Comparison of ENCODE assay signal across 36 cellular contexts in the genomic region with DNA sequence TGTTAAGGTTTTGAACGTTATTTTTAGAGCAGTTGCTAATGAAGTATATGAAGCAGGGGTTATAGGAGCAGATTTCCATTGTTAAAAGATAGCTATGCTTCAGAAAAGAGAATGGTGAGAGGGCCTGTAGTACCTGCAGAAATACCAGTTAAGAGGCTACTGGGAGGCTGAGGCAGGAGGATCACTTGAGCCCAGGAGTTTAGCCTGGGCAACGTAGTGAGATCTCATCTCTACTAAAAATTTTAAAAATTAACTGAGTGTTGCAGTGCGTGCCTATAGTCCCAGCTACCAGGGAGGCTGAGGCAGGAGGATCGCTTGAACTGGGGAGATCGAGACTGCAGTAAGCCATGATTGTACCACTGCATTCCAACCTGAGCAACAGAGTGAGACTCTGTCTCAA.
"Had no signal": no experiment of that assay in that cellular context is flagged by ENCODE, and none has a peak within 500 bp of the region (broad histone marks: within the 10 kb centered on the region; RNA-seq: fewer than 3 reads in every experiment).

No MANE protein-coding gene starts in this region.

- H3K27me3 ChIP-seq: ascending aorta, cardiac muscle cell had no signal

- H3K27ac Mint-ChIP-seq: activated CD4-positive, alpha-beta memory T cell treated with anti-CD3 and anti-CD28 coated beads, Interleukin-2, amount 10 ng/mL, durations not matched to agents 7 days and 5 days; activated CD4-positive, alpha-beta T cell treated with anti-CD3 and anti-CD28 coated beads for 36 hours; activated CD4-positive, alpha-beta T cell treated with anti-CD3 and anti-CD28 coated beads, Interleukin-2, amount 10 ng/mL, durations not matched to agents 7 days and 5 days; activated CD8-positive, alpha-beta memory T cell treated with anti-CD3 and anti-CD28 coated beads, Interleukin-2, amount 10 ng/mL, durations not matched to agents 7 days and 5 days; activated CD8-positive, alpha-beta T cell treated with anti-CD3 and anti-CD28 coated beads, Interleukin-2, amount 10 ng/mL, durations not matched to agents 7 days and 5 days; activated naive CD4-positive, alpha-beta T cell treated with anti-CD3 and anti-CD28 coated beads, Interleukin-2, amount 10 ng/mL, durations not matched to agents 7 days and 5 days; activated naive CD8-positive, alpha-beta T cell; activated naive CD8-positive, alpha-beta T cell treated with anti-CD3 and anti-CD28 coated beads, Interleukin-2, amount 10 ng/mL, durations not matched to agents 7 days and 5 days; activated naive CD8-positive, alpha-beta T cell treated with anti-CD3 and anti-CD28 coated beads, Interleukin-2, amount 50 U/mL, for 24 hours; activated T-cell treated with anti-CD3 and anti-CD28 coated beads, Interleukin-2, amount 50 U/mL, for 24 hours; activated T-helper 2 cell treated with anti-CD3 and anti-CD28 coated beads, Interferon-gamma antibody, Interleukin-2, Interleukin-4, amounts not matched to agents 10 μg/mL and 5 μg/mL and 100 μg/mL, durations not matched to agents 14 hours and 24 hours and 36 hours; brain; T-helper 1 cell treated with Interleukin-12 subunit alpha and Interleukin-12 subunit beta and Interleukin-4 antibody, amounts not matched to agents 30 μg/mL and 1 μg/mL, for 36 hours; T-helper 2 cell treated with Interferon-gamma antibody and Interleukin-4, amounts not matched to agents 5 μg/mL and 100 μg/mL, for 36 hours had no signal

- H3K4me1 ChIP-seq: ascending aorta had no signal

- H3K27me3 Mint-ChIP-seq: activated CD4-positive, alpha-beta memory T cell treated with anti-CD3 and anti-CD28 coated beads, Interleukin-2, amount 10 ng/mL, durations not matched to agents 7 days and 5 days; activated CD4-positive, alpha-beta T cell treated with anti-CD3 and anti-CD28 coated beads for 36 hours; activated CD4-positive, alpha-beta T cell treated with anti-CD3 and anti-CD28 coated beads, Interleukin-2, amount 10 ng/mL, durations not matched to agents 7 days and 5 days; activated CD8-positive, alpha-beta memory T cell treated with anti-CD3 and anti-CD28 coated beads, Interleukin-2, amount 10 ng/mL, durations not matched to agents 7 days and 5 days; activated naive CD4-positive, alpha-beta T cell treated with anti-CD3 and anti-CD28 coated beads, Interleukin-2, amount 10 ng/mL, durations not matched to agents 7 days and 5 days; activated naive CD4-positive, alpha-beta T cell treated with anti-CD3 and anti-CD28 coated beads, Interleukin-2, amount 50 U/mL, for 24 hours; activated naive CD8-positive, alpha-beta T cell; activated naive CD8-positive, alpha-beta T cell treated with anti-CD3 and anti-CD28 coated beads, Interleukin-2, amount 10 ng/mL, durations not matched to agents 7 days and 5 days; activated naive CD8-positive, alpha-beta T cell treated with anti-CD3 and anti-CD28 coated beads, Interleukin-2, amount 50 U/mL, for 24 hours; activated T-cell treated with anti-CD3 and anti-CD28 coated beads, Interleukin-2, amount 50 U/mL, for 24 hours; brain; central memory CD8-positive, alpha-beta T cell had no signal

- H3K4me3 ChIP-seq: ascending aorta, cardiac muscle cell had no signal

- DNase-seq: activated CD4-positive, alpha-beta memory T cell treated with anti-CD3 and anti-CD28 coated beads, Interleukin-2, amount 10 ng/mL, durations not matched to agents 7 days and 5 days; activated CD4-positive, alpha-beta T cell treated with anti-CD3 and anti-CD28 coated beads for 1 hour; activated CD4-positive, alpha-beta T cell treated with anti-CD3 and anti-CD28 coated beads for 36 hours; activated CD4-positive, alpha-beta T cell treated with anti-CD3 and anti-CD28 coated beads for 48 hours; activated CD4-positive, alpha-beta T cell treated with anti-CD3 and anti-CD28 coated beads, Interleukin-2, amount 10 ng/mL, durations not matched to agents 7 days and 5 days; activated CD4-positive, CD25-positive, alpha-beta regulatory T cell; activated CD8-positive, alpha-beta memory T cell treated with anti-CD3 and anti-CD28 coated beads for 24 hours; activated CD8-positive, alpha-beta memory T cell treated with anti-CD3 and anti-CD28 coated beads, Interleukin-2, amount 10 ng/mL, durations not matched to agents 7 days and 5 days; activated CD8-positive, alpha-beta memory T cell treated with anti-CD3 and anti-CD28 coated beads, Interleukin-2, amount 50 U/mL, for 48 hours; activated CD8-positive, alpha-beta T cell treated with anti-CD3 and anti-CD28 coated beads, Interleukin-2, amount 10 ng/mL, durations not matched to agents 7 days and 5 days; activated effector memory CD4-positive, alpha-beta T cell treated with Interleukin-2 at 50 U/mL for 16 hours; activated gamma-delta T cell; activated naive CD4-positive, alpha-beta T cell treated with anti-CD3 and anti-CD28 coated beads, Interleukin-2, amount 10 ng/mL, durations not matched to agents 7 days and 5 days; activated naive CD4-positive, alpha-beta T cell treated with Interleukin-2 at 50 U/mL for 16 hours; activated naive CD8-positive, alpha-beta T cell treated with anti-CD3 and anti-CD28 coated beads, Interleukin-2, amount 10 ng/mL, durations not matched to agents 7 days and 5 days; activated naive CD8-positive, alpha-beta T cell treated with anti-CD3 and anti-CD28 coated beads, Interleukin-2, amount 50 U/mL, for 24 hours; activated T-cell treated with anti-CD3 and anti-CD28 coated beads, Interleukin-2, amount 50 U/mL, for 24 hours; activated T-cell treated with anti-CD3 and anti-CD28 coated beads, Interleukin-2, amount 50 U/mL, for 48 hours; amygdala; anterior cingulate cortex; caudate nucleus; cerebellar nuclear complex; T-helper 1 cell; T-helper 2 cell; T-helper 9 cell had no signal

- H3K27ac ChIP-seq: ascending aorta, cardiac muscle cell, VCaP had no signal

- ATAC-seq: activated CD4-positive, alpha-beta T cell treated with anti-CD3 and anti-CD28 coated beads for 36 hours; activated CD4-positive, CD25-positive, alpha-beta regulatory T cell treated with anti-CD3 and anti-CD28 coated beads, Interleukin-2, amount 50 U/mL, for 24 hours; activated CD8-positive, alpha-beta memory T cell treated with anti-CD3 and anti-CD28 coated beads, Interleukin-2, amount 10 ng/mL, durations not matched to agents 7 days and 5 days; activated CD8-positive, alpha-beta T cell treated with anti-CD3 and anti-CD28 coated beads, Interleukin-2, amount 10 ng/mL, durations not matched to agents 7 days and 5 days; activated naive CD8-positive, alpha-beta T cell treated with anti-CD3 and anti-CD28 coated beads, Interleukin-2, amount 50 U/mL, for 24 hours had no signal

- H3K4me3 Mint-ChIP-seq: activated CD4-positive, alpha-beta memory T cell treated with anti-CD3 and anti-CD28 coated beads, Interleukin-2, amount 10 ng/mL, durations not matched to agents 7 days and 5 days; activated CD4-positive, alpha-beta T cell treated with anti-CD3 and anti-CD28 coated beads for 36 hours; activated CD4-positive, alpha-beta T cell treated with anti-CD3 and anti-CD28 coated beads, Interleukin-2, amount 10 ng/mL, durations not matched to agents 7 days and 5 days; activated CD8-positive, alpha-beta memory T cell treated with anti-CD3 and anti-CD28 coated beads, Interleukin-2, amount 10 ng/mL, durations not matched to agents 7 days and 5 days; activated CD8-positive, alpha-beta T cell treated with anti-CD3 and anti-CD28 coated beads, Interleukin-2, amount 10 ng/mL, durations not matched to agents 7 days and 5 days; activated naive CD4-positive, alpha-beta T cell treated with anti-CD3 and anti-CD28 coated beads, Interleukin-2, amount 10 ng/mL, durations not matched to agents 7 days and 5 days; activated naive CD4-positive, alpha-beta T cell treated with anti-CD3 and anti-CD28 coated beads, Interleukin-2, amount 50 U/mL, for 24 hours; activated naive CD8-positive, alpha-beta T cell; activated naive CD8-positive, alpha-beta T cell treated with anti-CD3 and anti-CD28 coated beads, Interleukin-2, amount 10 ng/mL, durations not matched to agents 7 days and 5 days; activated naive CD8-positive, alpha-beta T cell treated with anti-CD3 and anti-CD28 coated beads, Interleukin-2, amount 50 U/mL, for 24 hours; activated T-cell treated with anti-CD3 and anti-CD28 coated beads, Interleukin-2, amount 50 U/mL, for 24 hours; brain; central memory CD8-positive, alpha-beta T cell; T-helper 1 cell treated with Interleukin-12 subunit alpha and Interleukin-12 subunit beta and Interleukin-4 antibody, amounts not matched to agents 30 μg/mL and 1 μg/mL, for 36 hours; T-helper 2 cell treated with Interferon-gamma antibody and Interleukin-4, amounts not matched to agents 5 μg/mL and 100 μg/mL, for 36 hours had no signal

- H3K9me3 Mint-ChIP-seq: central memory CD8-positive, alpha-beta T cell had no signal

- H3K36me3 ChIP-seq: ascending aorta, cardiac muscle cell had no signal

- H3K4me1 Mint-ChIP-seq: activated CD4-positive, alpha-beta memory T cell treated with anti-CD3 and anti-CD28 coated beads, Interleukin-2, amount 10 ng/mL, durations not matched to agents 7 days and 5 days; activated CD4-positive, alpha-beta T cell treated with anti-CD3 and anti-CD28 coated beads for 36 hours; activated CD4-positive, alpha-beta T cell treated with anti-CD3 and anti-CD28 coated beads, Interleukin-2, amount 10 ng/mL, durations not matched to agents 7 days and 5 days; activated CD8-positive, alpha-beta memory T cell treated with anti-CD3 and anti-CD28 coated beads, Interleukin-2, amount 10 ng/mL, durations not matched to agents 7 days and 5 days; activated naive CD4-positive, alpha-beta T cell treated with anti-CD3 and anti-CD28 coated beads, Interleukin-2, amount 10 ng/mL, durations not matched to agents 7 days and 5 days; brain had no signal
